ENCODE assay signal across 1 cellular context in genomic region chr16:17917316-17918019, GRCh38.
TF ChIP-seq lines count a peak whose summit lies in the region.

No MANE protein-coding gene starts in this region.

TF ChIP-seq in HepG2, 621 proteins besides CTCF, POLR2A, EP300 and RAD21 (continued from another document and continues in another):
- TF ChIP-seq TP53 (CRISPR knock-in tag; conservative IDR thresholded peaks at IDR 0.05) (no peak), FOXP1 (IDR thresholded peaks at IDR 0.05) (no peak), FOXP1 (CRISPR knock-in tag; IDR thresholded peaks at IDR 0.05) (no peak), RAD51 (IDR thresholded peaks at IDR 0.05; ENCODE audit: borderline replicate concordance) (no peak), SMAD1 (CRISPR knock-in tag; IDR thresholded peaks at IDR 0.05; ENCODE audit: borderline replicate concordance, low read depth) (no peak), ATF1 (CRISPR knock-in tag; IDR thresholded peaks at IDR 0.05) (no peak), KLF16 (CRISPR knock-in tag; IDR thresholded peaks at IDR 0.05) (no peak), NAIF1 (CRISPR knock-in tag; IDR thresholded peaks at IDR 0.05; ENCODE audit: borderline replicate concordance) (no peak), ZC3H13 (CRISPR knock-in tag; IDR thresholded peaks at IDR 0.05) (no peak), ZSCAN29 (CRISPR knock-in tag; conservative IDR thresholded peaks at IDR 0.05) (no peak), SMARCE1 (IDR thresholded peaks at IDR 0.05; ENCODE audit: borderline replicate concordance) (no peak), BCLAF1 (IDR thresholded peaks at IDR 0.05) (no peak), BRCA1 (CRISPR knock-in tag; IDR thresholded peaks at IDR 0.05) (no peak), GRHL1 (CRISPR knock-in tag; conservative IDR thresholded peaks at IDR 0.05) (no peak), NCOA1 (CRISPR knock-in tag; IDR thresholded peaks at IDR 0.05) (no peak), DMAP1 (CRISPR knock-in tag; IDR thresholded peaks at IDR 0.05) (no peak), ZSCAN25 (CRISPR knock-in tag; IDR thresholded peaks at IDR 0.05) (no peak), KAT8 (CRISPR knock-in tag; IDR thresholded peaks at IDR 0.05) (no peak), ZNF142 (CRISPR knock-in tag; IDR thresholded peaks at IDR 0.05) (no peak), MAFG (CRISPR knock-in tag; IDR thresholded peaks at IDR 0.05) (no peak), KDM6A (CRISPR knock-in tag; IDR thresholded peaks at IDR 0.05; ENCODE audit: low read depth) (no peak), TFAP4 (IDR thresholded peaks at IDR 0.05; ENCODE audit: borderline replicate concordance, low read depth) (peak; percentile 31; the same call in 1 of the 2 replicates), GTF2F1 (IDR thresholded peaks at IDR 0.05; ENCODE audit: low read length) (no peak), ISX (CRISPR knock-in tag; conservative IDR thresholded peaks at IDR 0.05) (no peak), PBX2 (CRISPR knock-in tag; IDR thresholded peaks at IDR 0.05) (no peak)
- TF ChIP-seq, protein P1, sequence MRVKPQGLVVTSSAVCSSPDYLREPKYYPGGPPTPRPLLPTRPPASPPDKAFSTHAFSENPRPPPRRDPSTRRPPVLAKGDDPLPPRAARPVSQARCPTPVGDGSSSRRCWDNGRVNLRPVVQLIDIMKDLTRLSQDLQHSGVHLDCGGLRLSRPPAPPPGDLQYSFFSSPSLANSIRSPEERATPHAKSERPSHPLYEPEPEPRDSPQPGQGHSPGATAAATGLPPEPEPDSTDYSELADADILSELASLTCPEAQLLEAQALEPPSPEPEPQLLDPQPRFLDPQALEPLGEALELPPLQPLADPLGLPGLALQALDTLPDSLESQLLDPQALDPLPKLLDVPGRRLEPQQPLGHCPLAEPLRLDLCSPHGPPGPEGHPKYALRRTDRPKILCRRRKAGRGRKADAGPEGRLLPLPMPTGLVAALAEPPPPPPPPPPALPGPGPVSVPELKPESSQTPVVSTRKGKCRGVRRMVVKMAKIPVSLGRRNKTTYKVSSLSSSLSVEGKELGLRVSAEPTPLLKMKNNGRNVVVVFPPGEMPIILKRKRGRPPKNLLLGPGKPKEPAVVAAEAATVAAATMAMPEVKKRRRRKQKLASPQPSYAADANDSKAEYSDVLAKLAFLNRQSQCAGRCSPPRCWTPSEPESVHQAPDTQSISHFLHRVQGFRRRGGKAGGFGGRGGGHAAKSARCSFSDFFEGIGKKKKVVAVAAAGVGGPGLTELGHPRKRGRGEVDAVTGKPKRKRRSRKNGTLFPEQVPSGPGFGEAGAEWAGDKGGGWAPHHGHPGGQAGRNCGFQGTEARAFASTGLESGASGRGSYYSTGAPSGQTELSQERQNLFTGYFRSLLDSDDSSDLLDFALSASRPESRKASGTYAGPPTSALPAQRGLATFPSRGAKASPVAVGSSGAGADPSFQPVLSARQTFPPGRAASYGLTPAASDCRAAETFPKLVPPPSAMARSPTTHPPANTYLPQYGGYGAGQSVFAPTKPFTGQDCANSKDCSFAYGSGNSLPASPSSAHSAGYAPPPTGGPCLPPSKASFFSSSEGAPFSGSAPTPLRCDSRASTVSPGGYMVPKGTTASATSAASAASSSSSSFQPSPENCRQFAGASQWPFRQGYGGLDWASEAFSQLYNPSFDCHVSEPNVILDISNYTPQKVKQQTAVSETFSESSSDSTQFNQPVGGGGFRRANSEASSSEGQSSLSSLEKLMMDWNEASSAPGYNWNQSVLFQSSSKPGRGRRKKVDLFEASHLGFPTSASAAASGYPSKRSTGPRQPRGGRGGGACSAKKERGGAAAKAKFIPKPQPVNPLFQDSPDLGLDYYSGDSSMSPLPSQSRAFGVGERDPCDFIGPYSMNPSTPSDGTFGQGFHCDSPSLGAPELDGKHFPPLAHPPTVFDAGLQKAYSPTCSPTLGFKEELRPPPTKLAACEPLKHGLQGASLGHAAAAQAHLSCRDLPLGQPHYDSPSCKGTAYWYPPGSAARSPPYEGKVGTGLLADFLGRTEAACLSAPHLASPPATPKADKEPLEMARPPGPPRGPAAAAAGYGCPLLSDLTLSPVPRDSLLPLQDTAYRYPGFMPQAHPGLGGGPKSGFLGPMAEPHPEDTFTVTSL (CRISPR knock-in tag; IDR thresholded peaks at IDR 0.05; ENCODE audit: borderline replicate concordance), result peak; percentile 68; the same call in 1 of the 2 replicates
- TF ChIP-seq, protein P2, sequence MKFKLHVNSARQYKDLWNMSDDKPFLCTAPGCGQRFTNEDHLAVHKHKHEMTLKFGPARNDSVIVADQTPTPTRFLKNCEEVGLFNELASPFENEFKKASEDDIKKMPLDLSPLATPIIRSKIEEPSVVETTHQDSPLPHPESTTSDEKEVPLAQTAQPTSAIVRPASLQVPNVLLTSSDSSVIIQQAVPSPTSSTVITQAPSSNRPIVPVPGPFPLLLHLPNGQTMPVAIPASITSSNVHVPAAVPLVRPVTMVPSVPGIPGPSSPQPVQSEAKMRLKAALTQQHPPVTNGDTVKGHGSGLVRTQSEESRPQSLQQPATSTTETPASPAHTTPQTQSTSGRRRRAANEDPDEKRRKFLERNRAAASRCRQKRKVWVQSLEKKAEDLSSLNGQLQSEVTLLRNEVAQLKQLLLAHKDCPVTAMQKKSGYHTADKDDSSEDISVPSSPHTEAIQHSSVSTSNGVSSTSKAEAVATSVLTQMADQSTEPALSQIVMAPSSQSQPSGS (CRISPR knock-in tag; IDR thresholded peaks at IDR 0.05), result peak; percentile 49; the same call in 1 of the 2 replicates
- TF ChIP-seq, protein P3, sequence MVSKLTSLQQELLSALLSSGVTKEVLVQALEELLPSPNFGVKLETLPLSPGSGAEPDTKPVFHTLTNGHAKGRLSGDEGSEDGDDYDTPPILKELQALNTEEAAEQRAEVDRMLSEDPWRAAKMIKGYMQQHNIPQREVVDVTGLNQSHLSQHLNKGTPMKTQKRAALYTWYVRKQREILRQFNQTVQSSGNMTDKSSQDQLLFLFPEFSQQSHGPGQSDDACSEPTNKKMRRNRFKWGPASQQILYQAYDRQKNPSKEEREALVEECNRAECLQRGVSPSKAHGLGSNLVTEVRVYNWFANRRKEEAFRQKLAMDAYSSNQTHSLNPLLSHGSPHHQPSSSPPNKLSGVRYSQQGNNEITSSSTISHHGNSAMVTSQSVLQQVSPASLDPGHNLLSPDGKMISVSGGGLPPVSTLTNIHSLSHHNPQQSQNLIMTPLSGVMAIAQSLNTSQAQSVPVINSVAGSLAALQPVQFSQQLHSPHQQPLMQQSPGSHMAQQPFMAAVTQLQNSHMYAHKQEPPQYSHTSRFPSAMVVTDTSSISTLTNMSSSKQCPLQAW (CRISPR knock-in tag; IDR thresholded peaks at IDR 0.05), result no peak
- TF ChIP-seq, protein P4, sequence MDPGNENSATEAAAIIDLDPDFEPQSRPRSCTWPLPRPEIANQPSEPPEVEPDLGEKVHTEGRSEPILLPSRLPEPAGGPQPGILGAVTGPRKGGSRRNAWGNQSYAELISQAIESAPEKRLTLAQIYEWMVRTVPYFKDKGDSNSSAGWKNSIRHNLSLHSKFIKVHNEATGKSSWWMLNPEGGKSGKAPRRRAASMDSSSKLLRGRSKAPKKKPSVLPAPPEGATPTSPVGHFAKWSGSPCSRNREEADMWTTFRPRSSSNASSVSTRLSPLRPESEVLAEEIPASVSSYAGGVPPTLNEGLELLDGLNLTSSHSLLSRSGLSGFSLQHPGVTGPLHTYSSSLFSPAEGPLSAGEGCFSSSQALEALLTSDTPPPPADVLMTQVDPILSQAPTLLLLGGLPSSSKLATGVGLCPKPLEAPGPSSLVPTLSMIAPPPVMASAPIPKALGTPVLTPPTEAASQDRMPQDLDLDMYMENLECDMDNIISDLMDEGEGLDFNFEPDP (CRISPR knock-in tag; conservative IDR thresholded peaks at IDR 0.05), result no peak
